In the genomic region with DNA sequence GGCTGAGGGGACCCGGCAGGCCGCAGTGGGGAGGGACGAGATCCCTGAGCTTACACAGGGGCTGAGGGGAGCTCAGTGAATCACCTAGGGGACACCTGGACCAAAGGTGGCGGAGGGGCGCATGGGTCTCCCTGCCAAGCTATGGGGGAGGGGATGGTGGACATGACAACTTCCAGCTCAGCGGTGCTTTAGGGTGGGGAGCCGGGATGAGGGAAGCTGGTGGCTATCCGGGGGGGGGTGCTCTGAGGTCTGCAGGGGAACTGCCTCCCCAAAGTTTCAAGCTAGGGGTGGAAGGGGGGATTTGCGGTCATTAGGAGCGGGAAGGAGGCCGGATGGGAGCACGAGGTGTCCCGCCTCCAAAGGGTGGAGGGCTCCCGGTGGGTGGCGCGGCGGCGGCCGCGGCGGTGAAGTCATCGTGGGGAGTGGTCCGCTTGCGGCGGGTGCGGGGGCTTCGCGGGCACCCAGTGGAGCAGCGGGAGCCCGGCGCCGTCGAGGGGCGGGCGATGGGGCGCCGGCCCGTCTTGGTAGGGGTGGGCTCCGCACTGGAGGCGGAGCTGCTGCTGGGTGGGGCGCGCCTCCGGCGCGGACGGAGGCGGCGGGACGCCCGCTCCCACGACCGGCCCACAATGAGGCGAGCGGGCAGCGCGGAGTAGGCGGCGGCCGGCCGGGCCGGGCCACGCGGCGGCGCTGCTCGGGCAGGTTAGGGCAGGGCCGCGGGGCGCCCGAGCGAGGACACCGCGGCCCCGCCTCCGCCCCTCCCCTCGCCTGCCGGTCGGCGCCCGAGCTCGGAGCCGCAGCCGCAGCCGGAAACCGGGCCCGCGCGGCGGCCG, we compare ENCODE assay signal across 1 cellular context.
TF ChIP-seq lines count a peak whose summit lies in the region.

A gene with protein sequence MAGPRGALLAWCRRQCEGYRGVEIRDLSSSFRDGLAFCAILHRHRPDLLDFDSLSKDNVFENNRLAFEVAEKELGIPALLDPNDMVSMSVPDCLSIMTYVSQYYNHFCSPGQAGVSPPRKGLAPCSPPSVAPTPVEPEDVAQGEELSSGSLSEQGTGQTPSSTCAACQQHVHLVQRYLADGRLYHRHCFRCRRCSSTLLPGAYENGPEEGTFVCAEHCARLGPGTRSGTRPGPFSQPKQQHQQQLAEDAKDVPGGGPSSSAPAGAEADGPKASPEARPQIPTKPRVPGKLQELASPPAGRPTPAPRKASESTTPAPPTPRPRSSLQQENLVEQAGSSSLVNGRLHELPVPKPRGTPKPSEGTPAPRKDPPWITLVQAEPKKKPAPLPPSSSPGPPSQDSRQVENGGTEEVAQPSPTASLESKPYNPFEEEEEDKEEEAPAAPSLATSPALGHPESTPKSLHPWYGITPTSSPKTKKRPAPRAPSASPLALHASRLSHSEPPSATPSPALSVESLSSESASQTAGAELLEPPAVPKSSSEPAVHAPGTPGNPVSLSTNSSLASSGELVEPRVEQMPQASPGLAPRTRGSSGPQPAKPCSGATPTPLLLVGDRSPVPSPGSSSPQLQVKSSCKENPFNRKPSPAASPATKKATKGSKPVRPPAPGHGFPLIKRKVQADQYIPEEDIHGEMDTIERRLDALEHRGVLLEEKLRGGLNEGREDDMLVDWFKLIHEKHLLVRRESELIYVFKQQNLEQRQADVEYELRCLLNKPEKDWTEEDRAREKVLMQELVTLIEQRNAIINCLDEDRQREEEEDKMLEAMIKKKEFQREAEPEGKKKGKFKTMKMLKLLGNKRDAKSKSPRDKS (plus strand): TSS at position 764 of the 830 bp plus-strand sequence. CDS start 126 bp downstream, outside the sequence.

TF ChIP-seq in HepG2, 621 proteins besides CTCF, POLR2A, EP300 and RAD21 (continued from another document and continues in another):
- TF ChIP-seq ZNF337 (CRISPR knock-in tag; IDR thresholded peaks at IDR 0.05; ENCODE audit: borderline replicate concordance, low read depth): no peak
- TF ChIP-seq NCOA2 (CRISPR knock-in tag; IDR thresholded peaks at IDR 0.05): no peak
- no peak for TF ChIP-seq SMARCE1 (IDR thresholded peaks at IDR 0.05; ENCODE audit: borderline replicate concordance)
- TF ChIP-seq ZNF781 (CRISPR knock-in tag; IDR thresholded peaks at IDR 0.05; ENCODE audit: borderline replicate concordance, not compliant biosample characterization): no peak
- no peak for TF ChIP-seq ELF4 (CRISPR knock-in tag; IDR thresholded peaks at IDR 0.05; ENCODE audit: borderline replicate concordance)
- TF ChIP-seq NAIF1 (CRISPR knock-in tag; IDR thresholded peaks at IDR 0.05; ENCODE audit: borderline replicate concordance): no peak
- 0 out of 2 replicates have a peak, but pooled peaks have one; percentile 33 for TF ChIP-seq ZNF607 (CRISPR knock-in tag; IDR thresholded peaks at IDR 0.05; ENCODE audit: borderline replicate concordance)
- no peak for TF ChIP-seq KLF16 (CRISPR knock-in tag; IDR thresholded peaks at IDR 0.05)
- TF ChIP-seq, protein P1, sequence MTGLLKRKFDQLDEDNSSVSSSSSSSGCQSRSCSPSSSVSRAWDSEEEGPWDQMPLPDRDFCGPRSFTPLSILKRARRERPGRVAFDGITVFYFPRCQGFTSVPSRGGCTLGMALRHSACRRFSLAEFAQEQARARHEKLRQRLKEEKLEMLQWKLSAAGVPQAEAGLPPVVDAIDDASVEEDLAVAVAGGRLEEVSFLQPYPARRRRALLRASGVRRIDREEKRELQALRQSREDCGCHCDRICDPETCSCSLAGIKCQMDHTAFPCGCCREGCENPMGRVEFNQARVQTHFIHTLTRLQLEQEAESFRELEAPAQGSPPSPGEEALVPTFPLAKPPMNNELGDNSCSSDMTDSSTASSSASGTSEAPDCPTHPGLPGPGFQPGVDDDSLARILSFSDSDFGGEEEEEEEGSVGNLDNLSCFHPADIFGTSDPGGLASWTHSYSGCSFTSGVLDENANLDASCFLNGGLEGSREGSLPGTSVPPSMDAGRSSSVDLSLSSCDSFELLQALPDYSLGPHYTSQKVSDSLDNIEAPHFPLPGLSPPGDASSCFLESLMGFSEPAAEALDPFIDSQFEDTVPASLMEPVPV (CRISPR knock-in tag; IDR thresholded peaks at IDR 0.05): 0 out of 2 replicates have a peak, but pooled peaks have one; percentile 21
- TF ChIP-seq, protein P2, sequence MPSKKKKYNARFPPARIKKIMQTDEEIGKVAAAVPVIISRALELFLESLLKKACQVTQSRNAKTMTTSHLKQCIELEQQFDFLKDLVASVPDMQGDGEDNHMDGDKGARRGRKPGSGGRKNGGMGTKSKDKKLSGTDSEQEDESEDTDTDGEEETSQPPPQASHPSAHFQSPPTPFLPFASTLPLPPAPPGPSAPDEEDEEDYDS (CRISPR knock-in tag; IDR thresholded peaks at IDR 0.05): no peak
- no peak for TF ChIP-seq RAD51 (IDR thresholded peaks at IDR 0.05; ENCODE audit: borderline replicate concordance)
- 0 out of 2 replicates have a peak, but pooled peaks have one; percentile 17 for TF ChIP-seq ELF3 (CRISPR knock-in tag; IDR thresholded peaks at IDR 0.05)
- TF ChIP-seq, protein P3, sequence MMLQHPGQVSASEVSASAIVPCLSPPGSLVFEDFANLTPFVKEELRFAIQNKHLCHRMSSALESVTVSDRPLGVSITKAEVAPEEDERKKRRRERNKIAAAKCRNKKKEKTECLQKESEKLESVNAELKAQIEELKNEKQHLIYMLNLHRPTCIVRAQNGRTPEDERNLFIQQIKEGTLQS (CRISPR knock-in tag; IDR thresholded peaks at IDR 0.05): no peak
- peak; percentile 56 for TF ChIP-seq SRSF1 (optimal IDR thresholded peaks at IDR 0.05; ENCODE audit: low read depth, low read length)
- TF ChIP-seq, protein P4, sequence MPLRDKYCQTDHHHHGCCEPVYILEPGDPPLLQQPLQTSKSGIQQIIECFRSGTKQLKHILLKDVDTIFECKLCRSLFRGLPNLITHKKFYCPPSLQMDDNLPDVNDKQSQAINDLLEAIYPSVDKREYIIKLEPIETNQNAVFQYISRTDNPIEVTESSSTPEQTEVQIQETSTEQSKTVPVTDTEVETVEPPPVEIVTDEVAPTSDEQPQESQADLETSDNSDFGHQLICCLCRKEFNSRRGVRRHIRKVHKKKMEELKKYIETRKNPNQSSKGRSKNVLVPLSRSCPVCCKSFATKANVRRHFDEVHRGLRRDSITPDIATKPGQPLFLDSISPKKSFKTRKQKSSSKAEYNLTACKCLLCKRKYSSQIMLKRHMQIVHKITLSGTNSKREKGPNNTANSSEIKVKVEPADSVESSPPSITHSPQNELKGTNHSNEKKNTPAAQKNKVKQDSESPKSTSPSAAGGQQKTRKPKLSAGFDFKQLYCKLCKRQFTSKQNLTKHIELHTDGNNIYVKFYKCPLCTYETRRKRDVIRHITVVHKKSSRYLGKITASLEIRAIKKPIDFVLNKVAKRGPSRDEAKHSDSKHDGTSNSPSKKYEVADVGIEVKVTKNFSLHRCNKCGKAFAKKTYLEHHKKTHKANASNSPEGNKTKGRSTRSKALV (CRISPR knock-in tag; IDR thresholded peaks at IDR 0.05): no peak
- TF ChIP-seq HCFC1 (IDR thresholded peaks at IDR 0.05; ENCODE audit: low read depth, low read length): no peak
- TF ChIP-seq, protein P5, sequence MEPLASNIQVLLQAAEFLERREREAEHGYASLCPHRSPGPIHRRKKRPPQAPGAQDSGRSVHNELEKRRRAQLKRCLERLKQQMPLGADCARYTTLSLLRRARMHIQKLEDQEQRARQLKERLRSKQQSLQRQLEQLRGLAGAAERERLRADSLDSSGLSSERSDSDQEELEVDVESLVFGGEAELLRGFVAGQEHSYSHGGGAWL (CRISPR knock-in tag; IDR thresholded peaks at IDR 0.05): no peak
- TF ChIP-seq ZNF674 (CRISPR knock-in tag; IDR thresholded peaks at IDR 0.05; ENCODE audit: low read depth): no peak
- TF ChIP-seq ZFP36L1 (CRISPR knock-in tag; IDR thresholded peaks at IDR 0.05): no peak
- TF ChIP-seq FOXA1 (IDR thresholded peaks at IDR 0.05): no peak
- no peak for TF ChIP-seq FOXA1 (CRISPR knock-in tag; IDR thresholded peaks at IDR 0.05)
- TF ChIP-seq, protein P6, sequence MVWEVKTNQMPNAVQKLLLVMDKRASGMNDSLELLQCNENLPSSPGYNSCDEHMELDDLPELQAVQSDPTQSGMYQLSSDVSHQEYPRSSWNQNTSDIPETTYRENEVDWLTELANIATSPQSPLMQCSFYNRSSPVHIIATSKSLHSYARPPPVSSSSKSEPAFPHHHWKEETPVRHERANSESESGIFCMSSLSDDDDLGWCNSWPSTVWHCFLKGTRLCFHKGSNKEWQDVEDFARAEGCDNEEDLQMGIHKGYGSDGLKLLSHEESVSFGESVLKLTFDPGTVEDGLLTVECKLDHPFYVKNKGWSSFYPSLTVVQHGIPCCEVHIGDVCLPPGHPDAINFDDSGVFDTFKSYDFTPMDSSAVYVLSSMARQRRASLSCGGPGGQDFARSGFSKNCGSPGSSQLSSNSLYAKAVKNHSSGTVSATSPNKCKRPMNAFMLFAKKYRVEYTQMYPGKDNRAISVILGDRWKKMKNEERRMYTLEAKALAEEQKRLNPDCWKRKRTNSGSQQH (CRISPR knock-in tag; IDR thresholded peaks at IDR 0.05; ENCODE audit: low read depth): no peak
- TF ChIP-seq, protein P7, sequence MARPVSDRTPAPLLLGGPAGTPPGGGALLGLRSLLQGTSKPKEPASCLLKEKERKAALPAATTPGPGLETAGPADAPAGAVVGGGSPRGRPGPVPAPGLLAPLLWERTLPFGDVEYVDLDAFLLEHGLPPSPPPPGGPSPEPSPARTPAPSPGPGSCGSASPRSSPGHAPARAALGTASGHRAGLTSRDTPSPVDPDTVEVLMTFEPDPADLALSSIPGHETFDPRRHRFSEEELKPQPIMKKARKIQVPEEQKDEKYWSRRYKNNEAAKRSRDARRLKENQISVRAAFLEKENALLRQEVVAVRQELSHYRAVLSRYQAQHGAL (CRISPR knock-in tag; IDR thresholded peaks at IDR 0.05; ENCODE audit: not compliant biosample characterization): no peak
- TF ChIP-seq, protein P8, sequence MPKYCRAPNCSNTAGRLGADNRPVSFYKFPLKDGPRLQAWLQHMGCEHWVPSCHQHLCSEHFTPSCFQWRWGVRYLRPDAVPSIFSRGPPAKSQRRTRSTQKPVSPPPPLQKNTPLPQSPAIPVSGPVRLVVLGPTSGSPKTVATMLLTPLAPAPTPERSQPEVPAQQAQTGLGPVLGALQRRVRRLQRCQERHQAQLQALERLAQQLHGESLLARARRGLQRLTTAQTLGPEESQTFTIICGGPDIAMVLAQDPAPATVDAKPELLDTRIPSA (CRISPR knock-in tag; IDR thresholded peaks at IDR 0.05; ENCODE audit: borderline replicate concordance): no peak
- TF ChIP-seq SIX1 (CRISPR knock-in tag; IDR thresholded peaks at IDR 0.05; ENCODE audit: borderline replicate concordance): no peak
- TF ChIP-seq HMGA1 (CRISPR knock-in tag; conservative IDR thresholded peaks at IDR 0.05): no peak
- no peak for TF ChIP-seq ZSCAN25 (CRISPR knock-in tag; IDR thresholded peaks at IDR 0.05)
- no peak for TF ChIP-seq GABPB1 (CRISPR knock-in tag; IDR thresholded peaks at IDR 0.05)
- no peak for TF ChIP-seq ZNF501 (CRISPR knock-in tag; IDR thresholded peaks at IDR 0.05)
- TF ChIP-seq, protein P9, sequence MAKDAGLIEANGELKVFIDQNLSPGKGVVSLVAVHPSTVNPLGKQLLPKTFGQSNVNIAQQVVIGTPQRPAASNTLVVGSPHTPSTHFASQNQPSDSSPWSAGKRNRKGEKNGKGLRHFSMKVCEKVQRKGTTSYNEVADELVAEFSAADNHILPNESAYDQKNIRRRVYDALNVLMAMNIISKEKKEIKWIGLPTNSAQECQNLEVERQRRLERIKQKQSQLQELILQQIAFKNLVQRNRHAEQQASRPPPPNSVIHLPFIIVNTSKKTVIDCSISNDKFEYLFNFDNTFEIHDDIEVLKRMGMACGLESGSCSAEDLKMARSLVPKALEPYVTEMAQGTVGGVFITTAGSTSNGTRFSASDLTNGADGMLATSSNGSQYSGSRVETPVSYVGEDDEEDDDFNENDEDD (CRISPR knock-in tag; IDR thresholded peaks at IDR 0.05; ENCODE audit: borderline replicate concordance): peak; percentile 44; the same call in 1 of the 2 replicates
- no peak for TF ChIP-seq FOXP1 (IDR thresholded peaks at IDR 0.05)
- TF ChIP-seq FOXP1 (CRISPR knock-in tag; IDR thresholded peaks at IDR 0.05): no peak
- TF ChIP-seq FOSL2 (CRISPR knock-in tag; IDR thresholded peaks at IDR 0.05): no peak
- no peak for TF ChIP-seq NR1H2 (CRISPR knock-in tag; IDR thresholded peaks at IDR 0.05; ENCODE audit: borderline replicate concordance, low read depth)
- TF ChIP-seq, protein P10, sequence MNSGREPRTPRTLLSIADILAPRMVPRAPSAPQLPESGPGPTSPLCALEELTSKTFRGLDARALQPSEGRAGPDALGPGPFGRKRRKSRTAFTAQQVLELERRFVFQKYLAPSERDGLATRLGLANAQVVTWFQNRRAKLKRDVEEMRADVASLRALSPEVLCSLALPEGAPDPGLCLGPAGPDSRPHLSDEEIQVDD (CRISPR knock-in tag; IDR thresholded peaks at IDR 0.05; ENCODE audit: borderline replicate concordance): no peak
- no peak for TF ChIP-seq ETV5 (CRISPR knock-in tag; IDR thresholded peaks at IDR 0.05; ENCODE audit: borderline replicate concordance)
- TF ChIP-seq, protein P11, sequence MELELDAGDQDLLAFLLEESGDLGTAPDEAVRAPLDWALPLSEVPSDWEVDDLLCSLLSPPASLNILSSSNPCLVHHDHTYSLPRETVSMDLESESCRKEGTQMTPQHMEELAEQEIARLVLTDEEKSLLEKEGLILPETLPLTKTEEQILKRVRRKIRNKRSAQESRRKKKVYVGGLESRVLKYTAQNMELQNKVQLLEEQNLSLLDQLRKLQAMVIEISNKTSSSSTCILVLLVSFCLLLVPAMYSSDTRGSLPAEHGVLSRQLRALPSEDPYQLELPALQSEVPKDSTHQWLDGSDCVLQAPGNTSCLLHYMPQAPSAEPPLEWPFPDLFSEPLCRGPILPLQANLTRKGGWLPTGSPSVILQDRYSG (CRISPR knock-in tag; IDR thresholded peaks at IDR 0.05): no peak
- TF ChIP-seq ZBTB20 (CRISPR knock-in tag; IDR thresholded peaks at IDR 0.05; ENCODE audit: borderline replicate concordance, low read depth): no peak
- no peak for TF ChIP-seq ZNF615 (CRISPR knock-in tag; IDR thresholded peaks at IDR 0.05; ENCODE audit: borderline replicate concordance)
- TF ChIP-seq HNRNPLL (IDR thresholded peaks at IDR 0.05; ENCODE audit: low read depth, low read length, poor library complexity, severe bottlenecking): peak; percentile 40
- TF ChIP-seq HDAC6 (IDR thresholded peaks at IDR 0.05; ENCODE audit: low read depth, low read length): no peak
- TF ChIP-seq ZNF329 (CRISPR knock-in tag; IDR thresholded peaks at IDR 0.05; ENCODE audit: low read depth): 0 out of 2 replicates have a peak, but pooled peaks have one; percentile 21
- no peak for TF ChIP-seq TBX2 (CRISPR knock-in tag; IDR thresholded peaks at IDR 0.05; ENCODE audit: borderline replicate concordance)
- no peak for TF ChIP-seq ZNF292 (CRISPR knock-in tag; IDR thresholded peaks at IDR 0.05; ENCODE audit: borderline replicate concordance, low read depth)
- no peak; the same call in 1 of the 2 replicates for TF ChIP-seq ZNF263 (CRISPR knock-in tag; IDR thresholded peaks at IDR 0.05)
- TF ChIP-seq, protein P12, sequence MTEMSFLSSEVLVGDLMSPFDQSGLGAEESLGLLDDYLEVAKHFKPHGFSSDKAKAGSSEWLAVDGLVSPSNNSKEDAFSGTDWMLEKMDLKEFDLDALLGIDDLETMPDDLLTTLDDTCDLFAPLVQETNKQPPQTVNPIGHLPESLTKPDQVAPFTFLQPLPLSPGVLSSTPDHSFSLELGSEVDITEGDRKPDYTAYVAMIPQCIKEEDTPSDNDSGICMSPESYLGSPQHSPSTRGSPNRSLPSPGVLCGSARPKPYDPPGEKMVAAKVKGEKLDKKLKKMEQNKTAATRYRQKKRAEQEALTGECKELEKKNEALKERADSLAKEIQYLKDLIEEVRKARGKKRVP (CRISPR knock-in tag; IDR thresholded peaks at IDR 0.05): no peak
- TF ChIP-seq AGO2 (optimal IDR thresholded peaks at IDR 0.05; ENCODE audit: low read depth, low read length): no peak
- no peak for TF ChIP-seq ZSCAN12 (CRISPR knock-in tag; IDR thresholded peaks at IDR 0.05)
- TF ChIP-seq MTA3 (CRISPR knock-in tag; IDR thresholded peaks at IDR 0.05): no peak
- TF ChIP-seq ZNF703 (CRISPR knock-in tag; IDR thresholded peaks at IDR 0.05; ENCODE audit: borderline replicate concordance): no peak
